ENCODE assay signal across 16 cellular contexts in genomic region chr2:2456721-2457120, GRCh38.
"Had no signal": no experiment of that assay in that cellular context is flagged by ENCODE, and none has a peak within 500 bp of the region (broad histone marks: within the 10 kb centered on the region; RNA-seq: fewer than 3 reads in every experiment).

No MANE protein-coding gene starts in this region.

- H3K4me1 ChIP-seq: breast epithelium, esophagus muscularis mucosa, testis had no signal

- H3K4me3 ChIP-seq: breast epithelium, coronary artery, esophagus muscularis mucosa, mucosa of descending colon, smooth muscle cell, testis had no signal

- H3K9me3 ChIP-seq: breast epithelium, esophagus muscularis mucosa, testis had no signal

- ATAC-seq: mucosa of descending colon, right cardiac atrium had no signal

- H3K4me2 ChIP-seq: smooth muscle cell had no signal

- H3K27ac ChIP-seq: breast epithelium, coronary artery, esophagus muscularis mucosa, testis, VCaP had no signal

- DNase-seq: activated CD4-positive, alpha-beta T cell treated with anti-CD3 and anti-CD28 coated beads, Interleukin-2, amount 50 U/mL, for 1 hour; activated CD4-positive, CD25-positive, alpha-beta regulatory T cell treated with anti-CD3 and anti-CD28 coated beads, Interleukin-2, amount 50 U/mL, for 72 hours; activated CD8-positive, alpha-beta memory T cell treated with anti-CD3 and anti-CD28 coated beads, Interleukin-2, amount 50 U/mL, for 48 hours; activated effector memory CD4-positive, alpha-beta T cell treated with Interleukin-2 at 50 U/mL for 16 hours; activated T-cell treated with anti-CD3 and anti-CD28 coated beads, Interleukin-2, amount 50 U/mL, for 48 hours; mucosa of descending colon; naive B cell; right cardiac atrium; stimulated activated CD4-positive, alpha-beta T cell treated with anti-CD3 and anti-CD28 coated beads, Interleukin-4, amount 100 ng/mL, for 1 hour; T-helper 2 cell; testis had no signal

- H3K36me3 ChIP-seq: breast epithelium, esophagus muscularis mucosa had no signal

- H3K27me3 ChIP-seq: breast epithelium, esophagus muscularis mucosa, testis had no signal
